In genomic region chr5:53826503-53826902, GRCh38 we compare ENCODE assay signal across 31 cellular contexts.
"Had no signal": no experiment of that assay in that cellular context is flagged by ENCODE, and none has a peak within 500 bp of the region (broad histone marks: within the 10 kb centered on the region; RNA-seq: fewer than 3 reads in every experiment).

No MANE protein-coding gene starts in this region.

- H3K4me2 ChIP-seq: SK-N-SH had no signal

- H3K4me3 Mint-ChIP-seq: activated CD4-positive, alpha-beta memory T cell treated with anti-CD3 and anti-CD28 coated beads for 36 hours; activated CD4-positive, alpha-beta T cell treated with anti-CD3 and anti-CD28 coated beads for 36 hours; activated naive CD4-positive, alpha-beta T cell treated with anti-CD3 and anti-CD28 coated beads, Interleukin-2, amount 10 ng/mL, durations not matched to agents 7 days and 5 days; activated naive CD8-positive, alpha-beta T cell; activated T-cell treated with anti-CD3 and anti-CD28 coated beads, Interleukin-2, amount 50 U/mL, for 4 hours; activated T-helper 1 cell treated with anti-CD3 and anti-CD28 coated beads, Interleukin-12 subunit alpha, Interleukin-12 subunit beta, Interleukin-2, Interleukin-4 antibody, amounts not matched to agents 30 ng/mL and 10 ng/mL and 1 ng/mL, durations not matched to agents 14 hours and 24 hours and 36 hours; central memory CD8-positive, alpha-beta T cell; T-helper 1 cell treated with Interleukin-12 subunit alpha and Interleukin-12 subunit beta and Interleukin-4 antibody, amounts not matched to agents 30 μg/mL and 1 μg/mL, for 36 hours; T-helper 2 cell treated with Interferon-gamma antibody and Interleukin-4, amounts not matched to agents 5 μg/mL and 100 μg/mL, for 36 hours had no signal

- H3K27ac Mint-ChIP-seq: activated CD4-positive, alpha-beta memory T cell treated with anti-CD3 and anti-CD28 coated beads for 36 hours; activated CD4-positive, alpha-beta T cell treated with anti-CD3 and anti-CD28 coated beads for 36 hours; activated naive CD4-positive, alpha-beta T cell treated with anti-CD3 and anti-CD28 coated beads, Interleukin-2, amount 10 ng/mL, durations not matched to agents 7 days and 5 days; activated naive CD8-positive, alpha-beta T cell; activated T-helper 1 cell treated with anti-CD3 and anti-CD28 coated beads, Interleukin-12 subunit alpha, Interleukin-12 subunit beta, Interleukin-2, Interleukin-4 antibody, amounts not matched to agents 30 ng/mL and 10 ng/mL and 1 ng/mL, durations not matched to agents 14 hours and 24 hours and 36 hours; T-helper 1 cell treated with Interleukin-12 subunit alpha and Interleukin-12 subunit beta and Interleukin-4 antibody, amounts not matched to agents 30 μg/mL and 1 μg/mL, for 36 hours; T-helper 2 cell treated with Interferon-gamma antibody and Interleukin-4, amounts not matched to agents 5 μg/mL and 100 μg/mL, for 36 hours had no signal

- H3K9me2 ChIP-seq: SK-N-SH had no signal

- H3K27me3 Mint-ChIP-seq: activated CD4-positive, alpha-beta memory T cell treated with anti-CD3 and anti-CD28 coated beads for 36 hours had no signal

- H3K4me1 ChIP-seq: ascending aorta had no signal

- DNase-seq: activated CD4-positive, alpha-beta memory T cell treated with anti-CD3 and anti-CD28 coated beads for 36 hours; activated CD4-positive, alpha-beta T cell treated with anti-CD3 and anti-CD28 coated beads for 36 hours; activated CD4-positive, alpha-beta T cell treated with anti-CD3 and anti-CD28 coated beads, Interleukin-2, amount 50 U/mL, for 1 hour; activated CD8-positive, alpha-beta memory T cell treated with anti-CD3 and anti-CD28 coated beads, Interleukin-2, amount 50 U/mL, for 4 hours; activated effector memory CD4-positive, alpha-beta T cell treated with Interleukin-2 at 50 U/mL for 16 hours; activated naive CD4-positive, alpha-beta T cell treated with anti-CD3 and anti-CD28 coated beads, Interleukin-2, amount 10 ng/mL, durations not matched to agents 7 days and 5 days; activated T-cell treated with anti-CD3 and anti-CD28 coated beads for 4 hours; activated T-cell treated with anti-CD3 and anti-CD28 coated beads, Interleukin-2, amount 50 U/mL, for 4 hours; amniotic stem cell; KG1; NCI-H1092 treated with DMSO at 0.1 percent for 48 hours; NCI-H1417; NCI-H146; NCI-H187; NCI-H2029 treated with DMSO at 0.1 percent for 48 hours; NCI-H2107; NCI-H2171; NCI-H510A; NCI-H526; NCI-H748 treated with DMSO at 0.1 percent for 48 hours; SHP77; SK-N-SH had no signal

- H3K36me3 ChIP-seq: ascending aorta, cardiac muscle cell, SJSA1 had no signal

- H3K4me3 ChIP-seq: ascending aorta, cardiac muscle cell, SJSA1 had no signal

- H3K4me1 Mint-ChIP-seq: activated CD4-positive, alpha-beta T cell treated with anti-CD3 and anti-CD28 coated beads for 36 hours; activated naive CD4-positive, alpha-beta T cell treated with anti-CD3 and anti-CD28 coated beads, Interleukin-2, amount 10 ng/mL, durations not matched to agents 7 days and 5 days; central memory CD8-positive, alpha-beta T cell had no signal

- H3K27me3 ChIP-seq: ascending aorta, cardiac muscle cell, SJSA1 had no signal

- H3K36me3 Mint-ChIP-seq: activated CD4-positive, alpha-beta memory T cell treated with anti-CD3 and anti-CD28 coated beads for 36 hours; activated naive CD4-positive, alpha-beta T cell treated with anti-CD3 and anti-CD28 coated beads, Interleukin-2, amount 10 ng/mL, durations not matched to agents 7 days and 5 days; activated naive CD8-positive, alpha-beta T cell had no signal

- H3K9ac ChIP-seq: SK-N-SH had no signal

- H3K27ac ChIP-seq: ascending aorta, cardiac muscle cell, SJSA1 had no signal

- H3K9me3 Mint-ChIP-seq: activated CD4-positive, alpha-beta memory T cell treated with anti-CD3 and anti-CD28 coated beads for 36 hours; activated T-cell treated with anti-CD3 and anti-CD28 coated beads, Interleukin-2, amount 50 U/mL, for 4 hours; activated T-helper 1 cell treated with anti-CD3 and anti-CD28 coated beads, Interleukin-12 subunit alpha, Interleukin-12 subunit beta, Interleukin-2, Interleukin-4 antibody, amounts not matched to agents 30 ng/mL and 10 ng/mL and 1 ng/mL, durations not matched to agents 14 hours and 24 hours and 36 hours had no signal

- H3K9me3 ChIP-seq: SJSA1 had no signal

- ATAC-seq: activated CD4-positive, alpha-beta T cell treated with anti-CD3 and anti-CD28 coated beads for 36 hours; activated CD4-positive, CD25-positive, alpha-beta regulatory T cell treated with anti-CD3 and anti-CD28 coated beads, Interleukin-2, amount 50 U/mL, for 24 hours; activated T-cell treated with anti-CD3 and anti-CD28 coated beads, Interleukin-2, amount 50 U/mL, for 4 hours had no signal
